1 cellular context compared by ENCODE assay signal in the genomic region with DNA sequence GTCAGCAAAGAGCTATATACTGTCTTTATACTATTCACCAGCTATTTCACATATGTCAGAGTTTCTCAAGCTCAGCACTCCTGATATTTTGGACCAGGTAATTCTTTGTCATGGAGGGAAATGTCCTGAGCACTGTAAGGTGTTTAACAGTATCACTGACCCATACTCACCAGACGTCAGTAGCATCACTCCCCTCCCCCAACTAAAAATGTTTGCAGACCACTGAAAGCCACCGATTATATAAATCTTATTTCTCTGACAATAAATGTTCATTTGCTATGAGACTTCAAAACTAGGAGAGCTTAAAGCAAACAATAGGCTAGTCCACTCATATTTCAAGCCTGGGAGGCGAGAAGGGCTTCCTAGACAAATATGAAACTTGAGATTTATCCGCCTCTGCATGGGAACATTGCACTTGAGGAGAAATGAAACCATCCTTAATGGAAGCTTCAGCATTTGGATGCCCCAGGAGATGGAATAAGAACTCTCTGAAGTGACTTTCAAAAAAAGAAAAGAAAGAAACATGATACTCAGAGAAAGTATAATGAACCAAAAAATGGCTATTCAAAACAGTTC.
TF ChIP-seq lines count a peak whose summit lies in the region.

No MANE protein-coding gene starts in this region.

TF ChIP-seq in Ishikawa, 13 proteins besides CTCF, POLR2A, EP300 and RAD21 (continued from another document):
- no peak for TF ChIP-seq MAX (IDR thresholded peaks at IDR 0.05)
- TF ChIP-seq, protein P1, sequence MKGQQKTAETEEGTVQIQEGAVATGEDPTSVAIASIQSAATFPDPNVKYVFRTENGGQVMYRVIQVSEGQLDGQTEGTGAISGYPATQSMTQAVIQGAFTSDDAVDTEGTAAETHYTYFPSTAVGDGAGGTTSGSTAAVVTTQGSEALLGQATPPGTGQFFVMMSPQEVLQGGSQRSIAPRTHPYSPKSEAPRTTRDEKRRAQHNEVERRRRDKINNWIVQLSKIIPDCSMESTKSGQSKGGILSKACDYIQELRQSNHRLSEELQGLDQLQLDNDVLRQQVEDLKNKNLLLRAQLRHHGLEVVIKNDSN (IDR thresholded peaks at IDR 0.05) = no peak
- TF ChIP-seq CEBPB (IDR thresholded peaks at IDR 0.05) = no peak
- no peak; the same call in 1 of the 2 replicates for TF ChIP-seq FOXM1 (IDR thresholded peaks at IDR 0.05; ENCODE audit: borderline replicate concordance, low read depth)
- no peak for TF ChIP-seq TEAD4 (IDR thresholded peaks at IDR 0.05)
- TF ChIP-seq NFIC (IDR thresholded peaks at IDR 0.05) = no peak
- no peak for TF ChIP-seq CREB1 (IDR thresholded peaks at IDR 0.05; ENCODE audit: low read depth)
- TF ChIP-seq YY1 (IDR thresholded peaks at IDR 0.05; ENCODE audit: low read depth) = no peak
- TF ChIP-seq REST (IDR thresholded peaks at IDR 0.05; ENCODE audit: low read depth) = no peak
- TF ChIP-seq TCF12 (IDR thresholded peaks at IDR 0.05; ENCODE audit: low read depth) = no peak
- TF ChIP-seq ZBTB7A (IDR thresholded peaks at IDR 0.05; ENCODE audit: low read depth) = no peak
